ENCODE assay signal across 10 cellular contexts in genomic region chr22:19105867-19106802, GRCh38. TPM values are rescaled to one million over a fixed set of nuclear protein-coding genes. Genes with fewer than 3 reads are reported as not detected.
DNase-seq lines count a peak whose midpoint lies in the region; ATAC-seq and TF ChIP-seq lines count a peak whose summit lies in the region.
"Had no signal": no experiment of that assay in that cellular context is flagged by ENCODE, and none has a peak within 500 bp of the region (broad histone marks: within the 10 kb centered on the region; RNA-seq: fewer than 3 reads in every experiment).

No MANE protein-coding gene starts in this region.

- peak in 3 of 4 experiments; percentile 15 to 55 (median 32) for DNase-seq in activated CD4-positive, CD25-positive, alpha-beta regulatory T cell (lab: John Stamatoyannopoulos, UW)
- DNase-seq in activated CD4-positive, CD25-positive, alpha-beta regulatory T cell treated with anti-CD3 and anti-CD28 coated beads, Interleukin-2, amount 50 U/mL, for 72 hours: no peak
- peak; percentile 65 for DNase-seq in activated CD8-positive, alpha-beta memory T cell treated with anti-CD3 and anti-CD28 coated beads for 24 hours
- DNase-seq in iPS-NIHi11 (ENCODE audit: low spot score): peak; percentile 52
- DNase-seq in stimulated activated naive CD4-positive, alpha-beta T cell (lab: John Stamatoyannopoulos, UW): peak; percentile 25 to 66 (median 49)
- DNase-seq in transverse colon: no peak
- DNase-seq in AG08395 (ENCODE audit: low spot score): no peak

- peaks cover 14 to 60% (median 26%) of the 10 kb centered on the region in 4 donors for H3K4me1 ChIP-seq in transverse colon

- TF ChIP-seq CTCF in transverse colon (IDR thresholded peaks at IDR 0.05): peak in 1 of 5 experiments; percentile 26

- TF ChIP-seq EP300 in transverse colon (IDR thresholded peaks at IDR 0.05; ENCODE audit: low read depth): no peak

- H3K36me3 ChIP-seq in transverse colon: no peaks in the 10 kb centered on the region

- intact Hi-C loops in transverse colon (cut with DNase I; ENCODE audit: low total_unique reads): no loop called here

- in situ Hi-C loops in transverse colon (cut with MboI; ENCODE audit: low pct_ligation_motif_present in 1 of 4, low pct_unique_long_range_greater_than_20kb in 1 of 4, low sequenced_read_pairs in 3 of 4): no loop called here

- H3K9me3 ChIP-seq in transverse colon: no peaks in the 10 kb centered on the region

- no peak overlapping the region for H3K27ac ChIP-seq in transverse colon

- ATAC-seq in HG03108 (IDR thresholded peaks at IDR 0.05; ENCODE audit: unreplicated experiment): no peak

- no peak overlapping the region for H3K4me3 ChIP-seq in transverse colon

- WGBS in transverse colon (ENCODE audit: low coverage in 1 of 2), 2 donors: 53 to 60% methylated on average over 3 to 18 of the region's 18 CpGs

- TF ChIP-seq POLR2A in transverse colon (IDR thresholded peaks at IDR 0.05): no peak

- no peaks in the 10 kb centered on the region for H3K27me3 ChIP-seq in transverse colon

RNA-seq across cellular contexts. Expression of gene DGCR2, which starts 16.1 kb away (rescaled TPM):
- total RNA-seq in transverse colon: 100 to 1,000 TPM in 1 of 4 donors, 10 to 100 TPM in 3; 71.6 to 106 (median 94.3) TPM

RNA-seq across cellular contexts. Expression of gene TSSK2, which starts 25.0 kb away (rescaled TPM):
- total RNA-seq in transverse colon: not detected
- total RNA-seq: T-helper 1 cell treated with Interleukin-12 subunit alpha and Interleukin-12 subunit beta and Interleukin-4 antibody, amounts not matched to agents 30 ng/mL and 1 ng/mL, for 36 hours had no signal

RNA-seq across cellular contexts. Expression of gene ESS2, which starts 38.3 kb away (rescaled TPM):
- 10 to 100 TPM in 2 of 4 donors, 1 to 10 TPM in 2; 3.8 to 13.7 (median 10.4) TPM for total RNA-seq in transverse colon

RNA-seq across cellular contexts. Expression of gene GSC2, which starts 44.0 kb away (rescaled TPM):
- not detected for total RNA-seq in transverse colon
- total RNA-seq: mononuclear cell; T-helper 1 cell treated with Interleukin-12 subunit alpha and Interleukin-12 subunit beta and Interleukin-4 antibody, amounts not matched to agents 30 ng/mL and 1 ng/mL, for 36 hours had no signal

Comparison
In these comparisons a context has a peak if more than half of its experiments do, and no peak if none do; other contexts are left out.
1. DNase-seq: peak in activated CD4-positive, CD25-positive, alpha-beta regulatory T cell (3 of 4), activated CD8-positive, alpha-beta memory T cell treated with anti-CD3 and anti-CD28 coated beads for 24 hours (single experiment), iPS-NIHi11 (single experiment) and stimulated activated naive CD4-positive, alpha-beta T cell (6 of 6); none in activated CD4-positive, CD25-positive, alpha-beta regulatory T cell treated with anti-CD3 and anti-CD28 coated beads, Interleukin-2, amount 50 U/mL, for 72 hours (single experiment), transverse colon (single experiment) and AG08395 (single experiment).